In the genomic region with DNA sequence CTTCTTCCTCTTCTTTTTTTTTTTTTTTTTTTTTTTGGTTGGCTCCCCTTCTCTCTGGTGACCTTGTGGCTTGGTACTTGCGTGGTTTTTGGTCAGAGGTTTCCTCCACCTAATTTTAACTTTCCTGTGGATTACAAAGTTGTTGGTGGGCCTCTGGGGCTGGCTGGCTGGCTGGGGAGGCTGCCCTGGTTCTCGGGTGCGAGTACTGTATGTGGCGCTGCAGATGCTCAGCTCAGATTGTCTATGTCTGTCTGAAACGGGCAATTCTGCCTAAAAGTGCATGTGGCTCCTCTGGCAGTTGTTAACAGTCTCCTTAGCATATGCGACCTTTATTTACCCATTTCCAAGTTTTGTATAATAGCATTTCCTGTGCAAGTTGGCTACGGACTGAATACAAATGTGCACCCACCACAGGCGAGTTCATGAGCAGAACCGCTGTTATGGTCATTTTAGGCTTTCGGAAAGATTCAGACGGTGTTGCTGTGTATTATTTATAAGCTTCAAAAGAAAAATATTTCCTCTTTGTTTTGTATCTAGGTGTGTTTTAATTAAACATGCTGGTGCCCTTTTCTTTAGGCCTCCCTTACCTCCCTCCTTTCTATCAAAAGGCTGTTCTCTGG, we compare ENCODE assay signal across 12 cellular contexts.
"Had no signal": no experiment of that assay in that cellular context is flagged by ENCODE, and none has a peak within 500 bp of the region (broad histone marks: within the 10 kb centered on the region; RNA-seq: fewer than 3 reads in every experiment).

No MANE protein-coding gene starts in this region.

- H3K9me3 Mint-ChIP-seq: activated CD8-positive, alpha-beta T cell treated with anti-CD3 and anti-CD28 coated beads for 36 hours; activated T-cell treated with anti-CD3 and anti-CD28 coated beads, Interleukin-2, amount 50 U/mL, for 72 hours; WTC11 had no signal

- H3K4me3 Mint-ChIP-seq: activated CD8-positive, alpha-beta T cell treated with anti-CD3 and anti-CD28 coated beads for 36 hours; WTC11 had no signal

- H3K36me3 Mint-ChIP-seq: WTC11 had no signal

- ATAC-seq: activated CD8-positive, alpha-beta T cell treated with anti-CD3 and anti-CD28 coated beads for 36 hours; activated T-cell treated with anti-CD3 and anti-CD28 coated beads, Interleukin-2, amount 50 U/mL, for 72 hours; gastroesophageal sphincter; heart right ventricle; left colon; stimulated activated naive CD8-positive, alpha-beta T cell treated with anti-CD3 and anti-CD28 coated beads, Interleukin-15, Interleukin-2, amounts not matched to agents 100 U/mL and 50 U/mL, for 24 hours; WTC11 had no signal

- DNase-seq: activated CD4-positive, alpha-beta T cell treated with anti-CD3 and anti-CD28 coated beads for 4 hours; activated CD8-positive, alpha-beta T cell treated with anti-CD3 and anti-CD28 coated beads for 36 hours; activated T-cell treated with anti-CD3 and anti-CD28 coated beads, Interleukin-2, amount 50 U/mL, for 72 hours; heart right ventricle; left colon; midbrain; stimulated activated CD4-positive, alpha-beta T cell treated with anti-CD3 and anti-CD28 coated beads, Interleukin-15, amount 100 ng/mL, for 24 hours; stimulated activated CD4-positive, alpha-beta T cell treated with anti-CD3 and anti-CD28 coated beads, Interleukin-4, amount 100 ng/mL, for 1 hour; stimulated activated naive CD8-positive, alpha-beta T cell treated with anti-CD3 and anti-CD28 coated beads, Interleukin-15, Interleukin-2, amounts not matched to agents 100 U/mL and 50 U/mL, for 24 hours; T-helper 2 cell had no signal

- H3K27ac Mint-ChIP-seq: activated CD8-positive, alpha-beta T cell treated with anti-CD3 and anti-CD28 coated beads for 36 hours; activated T-cell treated with anti-CD3 and anti-CD28 coated beads, Interleukin-2, amount 50 U/mL, for 72 hours; WTC11 had no signal
